Comparison of ENCODE assay signal across 12 cellular contexts in genomic region chr6:150293423-150294280, GRCh38.
A peak's percentile ranks its signal among the peaks of the same experiment; 100 is the strongest.
DNase-seq lines count a peak whose midpoint lies in the region; ATAC-seq and TF ChIP-seq lines count a peak whose summit lies in the region.
"Had no signal": no experiment of that assay in that cellular context is flagged by ENCODE, and none has a peak within 500 bp of the region (broad histone marks: within the 10 kb centered on the region; RNA-seq: fewer than 3 reads in every experiment).

No MANE protein-coding gene starts in this region.

- H3K9me3 ChIP-seq in GM23248 (ENCODE audit: low read depth) (no peaks in the 10 kb centered on the region), psoas muscle (peaks cover 21% of the 10 kb centered on the region), endodermal cell (ENCODE audit: control insufficient read depth, low read length) (peaks cover 18% of the 10 kb centered on the region), left ventricle myocardium inferior (replicated peaks) (peaks cover 22% of the 10 kb centered on the region)

- no peak overlapping the region for H3K27ac Mint-ChIP-seq in endodermal cell

- intact Hi-C loops in psoas muscle (cut with DNase I) = no loop called here
- intact Hi-C loops in left ventricle myocardium inferior (cut with micrococcal nuclease) = no loop called here

- H3K4me1 Mint-ChIP-seq in endodermal cell = no peaks in the 10 kb centered on the region

- H3K36me3 ChIP-seq in GM23248 (ENCODE audit: low read depth) (no peaks in the 10 kb centered on the region), psoas muscle (ENCODE audit: insufficient read depth in 1 of 2, low read depth in 1 of 2) (no peaks in the 10 kb centered on the region), endodermal cell (ENCODE audit: control insufficient read depth, insufficient read depth, low read length) (no peaks in the 10 kb centered on the region), left ventricle myocardium inferior (no peaks in the 10 kb centered on the region)

- H3F3A ChIP-seq in GM23248 (ENCODE audit: insufficient read depth) = peaks cover 26% of the 10 kb centered on the region

- H3K27me3 ChIP-seq in GM23248 (replicated peaks; ENCODE audit: insufficient read depth) = no peaks in the 10 kb centered on the region
- no peaks in the 10 kb centered on the region for H3K27me3 ChIP-seq in psoas muscle (ENCODE audit: insufficient read depth in 3 of 3, low read length in 2 of 3)
- no peaks in the 10 kb centered on the region for H3K27me3 ChIP-seq in endodermal cell (ENCODE audit: control insufficient read depth, insufficient read depth, low read length, poor library complexity, severe bottlenecking)
- peaks cover 30% of the 10 kb centered on the region for H3K27me3 ChIP-seq in left ventricle myocardium inferior (ENCODE audit: low read depth)

- 0 out of 2 replicates have a peak overlapping the region, but pooled peaks have one; percentile 10 for H3K9ac ChIP-seq in GM23248
- H3K9ac ChIP-seq in endodermal cell (ENCODE audit: extremely low read depth, low read length, poor library complexity, severe bottlenecking) = no peak overlapping the region

- H3K79me2 ChIP-seq in GM23248 (ENCODE audit: insufficient read depth) = no peaks in the 10 kb centered on the region

- no peak for TF ChIP-seq POLR2A in GM18505 (IDR thresholded peaks at IDR 0.05; ENCODE audit: borderline replicate concordance, extremely low read depth, insufficient read depth, insufficient read length)

- no peaks in the 10 kb centered on the region for H3K36me3 Mint-ChIP-seq in endodermal cell (ENCODE audit: low read depth)

- in situ Hi-C loops in GM23248 (cut with MboI) = no loop called here

- H3K4me3 ChIP-seq in GM23248 (no peak overlapping the region), psoas muscle (no peak overlapping the region), endodermal cell (ENCODE audit: low read length) (no peak overlapping the region), left ventricle myocardium inferior (no peak overlapping the region)

- H3K4me3 Mint-ChIP-seq in endodermal cell = no peak overlapping the region

- DNase-seq in GM23248 (peak; percentile 89), NOMO-1 treated with DMSO at 0.1 percent for 48 hours (lab: John Stamatoyannopoulos, UW; ENCODE audit: unreplicated experiment) (peak; percentile 71), dermis microvascular lymphatic vessel endothelial cell (ENCODE audit: low read depth in 2 of 2) (peak; percentile 60 to 69), psoas muscle (no peak), endodermal cell (no peak), RPMI8226 (no peak), left ventricle myocardium inferior (no peak)
- DNase-seq: activated effector memory CD4-positive, alpha-beta T cell treated with anti-CD3 and anti-CD28 coated beads, Interleukin-2, amount 50 U/mL, for 16 hours; midbrain; NCI-H524 treated with DMSO at 0.1 percent for 48 hours; stimulated activated CD4-positive, alpha-beta T cell treated with anti-CD3 and anti-CD28 coated beads, Interleukin-12 subunit alpha, Interleukin-12 subunit beta, amount 100 ng/mL, for 4 hours had no signal

- WGBS in GM23248 (ENCODE audit: low coverage in 1 of 2, low lambda C conversion rate in 2 of 2, missing lambda C conversion rate in 2 of 2), 2 experiments = 2 to 5% methylated on average over 2 of the region's 2 CpGs
- WGBS in psoas muscle, 3 donors = 23 to 36% (median 30%) methylated on average over 2 of the region's 2 CpGs
- WGBS in endodermal cell (ENCODE audit: insufficient coverage in 1 of 2, insufficient read length in 1 of 2), 2 experiments = 90% methylated on average over 2 of the region's 2 CpGs; no CpG with 5 or more reads in 1 of the 2 experiments

- H3K4me2 ChIP-seq in GM23248 (ENCODE audit: unreplicated experiment) = no peak overlapping the region

- no peaks in the 10 kb centered on the region for H4K20me1 ChIP-seq in GM23248 (ENCODE audit: insufficient read depth)

- TF ChIP-seq CTCF in psoas muscle (IDR thresholded peaks at IDR 0.05) (no peak), endodermal cell (conservative IDR thresholded peaks at IDR 0.05) (no peak), left ventricle myocardium inferior (IDR thresholded peaks at IDR 0.05; ENCODE audit: borderline replicate concordance) (no peak)

- no peaks in the 10 kb centered on the region for H3K9me2 ChIP-seq in GM23248 (ENCODE audit: insufficient read depth)

- H3K27ac ChIP-seq in GM23248 (peak overlapping the region; percentile 69), psoas muscle (peak overlapping the region; percentile 68), endodermal cell (ENCODE audit: low read depth, low read length) (no peak overlapping the region), left ventricle myocardium inferior (replicated peaks) (no peak overlapping the region)

- peaks cover 4% of the 10 kb centered on the region for H3K27me3 Mint-ChIP-seq in endodermal cell (ENCODE audit: insufficient read depth)

- peaks cover 28% of the 10 kb centered on the region for H3K4me1 ChIP-seq in GM23248 (ENCODE audit: insufficient read depth)
- peaks cover 9% of the 10 kb centered on the region for H3K4me1 ChIP-seq in psoas muscle
- no peaks in the 10 kb centered on the region for H3K4me1 ChIP-seq in endodermal cell (ENCODE audit: control insufficient read depth, insufficient read depth, low read length)
- H3K4me1 ChIP-seq in left ventricle myocardium inferior = no peaks in the 10 kb centered on the region

- H3K9me3 Mint-ChIP-seq in endodermal cell = peaks cover 22% of the 10 kb centered on the region

- peak; percentile 69 to 87 (median 83) for ATAC-seq in psoas muscle
- ATAC-seq in GM18505 (IDR thresholded peaks at IDR 0.05; ENCODE audit: unreplicated experiment) = no peak

- no peak overlapping the region; the same call in 1 of the 2 replicates for H2AFZ ChIP-seq in GM23248

Comparison
In these comparisons a context has a peak if more than half of its experiments do, and no peak if none do; other contexts are left out.
1. DNase-seq: peak in GM23248 (single experiment), NOMO-1 treated with DMSO at 0.1 percent for 48 hours (single experiment) and dermis microvascular lymphatic vessel endothelial cell (2 of 2); none in psoas muscle (0 of 2), endodermal cell (single experiment), RPMI8226 (single experiment) and left ventricle myocardium inferior (single experiment).
2. H3K27ac ChIP-seq: peak in GM23248 (single experiment) and psoas muscle (single experiment); none in endodermal cell (single experiment) and left ventricle myocardium inferior (single experiment).